24 cellular contexts compared by ENCODE assay signal in the genomic region with DNA sequence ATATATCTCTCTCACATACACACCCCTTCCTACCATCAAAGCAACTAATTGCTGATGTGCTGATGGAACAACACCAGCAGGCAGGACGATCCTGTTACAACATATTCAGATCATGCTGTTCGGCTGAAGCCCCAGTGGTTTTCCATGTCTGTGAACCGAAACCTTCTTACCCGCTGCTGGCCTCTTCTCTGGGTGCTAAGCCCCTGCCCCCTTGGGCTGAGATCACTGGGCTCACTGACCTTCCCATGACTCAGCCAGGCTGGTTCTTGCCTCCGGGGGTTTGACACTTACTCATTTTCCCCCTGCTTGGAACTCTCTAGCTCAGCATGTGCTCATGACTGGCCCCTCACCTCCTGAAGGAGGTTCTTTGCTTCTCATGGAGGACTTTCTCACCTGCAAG.
A peak's percentile ranks its signal among the peaks of the same experiment; 100 is the strongest.
DNase-seq lines count a peak whose midpoint lies in the region; ATAC-seq and TF ChIP-seq lines count a peak whose summit lies in the region.
"Had no signal": no experiment of that assay in that cellular context is flagged by ENCODE, and none has a peak within 500 bp of the region (broad histone marks: within the 10 kb centered on the region; RNA-seq: fewer than 3 reads in every experiment).

No MANE protein-coding gene starts in this region.

- no peak for TF ChIP-seq CTCF in stomach (IDR thresholded peaks at IDR 0.05)

- H3K4me1 ChIP-seq in stomach: no peaks in the 10 kb centered on the region

- no peaks in the 10 kb centered on the region for H3K36me3 ChIP-seq in stomach
- H3K36me3 ChIP-seq: suprapubic skin had no signal

- 72 to 84% (median 75%) methylated on average over 5 of the region's 5 CpGs for WGBS in stomach, 5 donors

- no peaks in the 10 kb centered on the region for H3K27me3 ChIP-seq in stomach
- H3K27me3 ChIP-seq: suprapubic skin had no signal

- intact Hi-C loops in stomach (cut with DNase I; ENCODE audit: low total_unique reads): no loop called here

- no peak overlapping the region for H3K27ac ChIP-seq in stomach
- H3K27ac ChIP-seq: GM23248, suprapubic skin had no signal

- TF ChIP-seq EP300 in stomach (IDR thresholded peaks at IDR 0.05): no peak

- peak; percentile 78 for DNase-seq in ELF-1 (ENCODE audit: low read depth, low spot score)
- DNase-seq in HK-2 (ENCODE audit: unreplicated experiment): peak; percentile 22
- DNase-seq in SK-MEL-5 (ENCODE audit: low read depth, low spot score): peak; percentile 8
- peak; percentile 66 for DNase-seq in islet precursor cell
- DNase-seq in stomach: no peak
- no peak for DNase-seq in activated CD8-positive, alpha-beta memory T cell treated with anti-CD3 and anti-CD28 coated beads for 24 hours
- DNase-seq: activated CD4-positive, alpha-beta T cell treated with anti-CD3 and anti-CD28 coated beads for 1 hour; activated CD8-positive, alpha-beta memory T cell treated with anti-CD3 and anti-CD28 coated beads, Interleukin-2, amount 10 ng/mL, durations not matched to agents 7 days and 5 days; activated gamma-delta T cell; activated T-cell treated with anti-CD3 and anti-CD28 coated beads, Interleukin-2, amount 50 U/mL, for 4 hours; CD8-positive, alpha-beta memory T cell; central memory CD4-positive, alpha-beta T cell; effector memory CD8-positive, alpha-beta T cell; GM23248; NCI-H1092 treated with DMSO at 0.1 percent for 48 hours; NCI-H187 treated with DMSO at 0.1 percent for 48 hours; NCI-H524 treated with DMSO at 0.1 percent for 48 hours; NK-92 treated with Interleukin-12 subunit alpha and Interleukin-12 subunit beta, amount 100 ng/mL, for 24 hours; T-helper 2 cell had no signal

- in situ Hi-C loops in SK-MEL-5 (cut with HindIII; ENCODE audit: low pct_unique_long_range_greater_than_20kb, low sequenced_read_pairs): no loop called here

- TF ChIP-seq POLR2A in stomach (IDR thresholded peaks at IDR 0.05): no peak

- H3K9me3 ChIP-seq in stomach: no peaks in the 10 kb centered on the region
- H3K9me3 ChIP-seq: suprapubic skin had no signal

- no peak for ATAC-seq in GM21619 (IDR thresholded peaks at IDR 0.05; ENCODE audit: unreplicated experiment)
- ATAC-seq in GM18858 (IDR thresholded peaks at IDR 0.05; ENCODE audit: unreplicated experiment): no peak
- ATAC-seq: activated CD8-positive, alpha-beta memory T cell treated with anti-CD3 and anti-CD28 coated beads, Interleukin-2, amount 10 ng/mL, durations not matched to agents 7 days and 5 days; activated T-cell treated with anti-CD3 and anti-CD28 coated beads, Interleukin-2, amount 50 U/mL, for 4 hours; effector memory CD8-positive, alpha-beta T cell; Right ventricle myocardium inferior; stimulated activated memory B cell treated with anti-CD40 and anti-IgM and Interleukin-4, amounts not matched to agents 10 μg/mL and 1 μg/mL and 100 μg/mL, for 72 hours had no signal

- no peak overlapping the region for H3K4me3 ChIP-seq in stomach
- H3K4me3 ChIP-seq: GM23248, suprapubic skin had no signal

Comparison
In these comparisons a context has a peak if more than half of its experiments do, and no peak if none do; other contexts are left out.
1. DNase-seq: peak in ELF-1 (single experiment), HK-2 (single experiment), SK-MEL-5 (single experiment) and islet precursor cell (single experiment); none in stomach (single experiment) and activated CD8-positive, alpha-beta memory T cell treated with anti-CD3 and anti-CD28 coated beads for 24 hours (single experiment).